Comparison of ENCODE assay signal across 8 cellular contexts in genomic region chr9:108478431-108478837, GRCh38.
DNase-seq lines count a peak whose midpoint lies in the region; ATAC-seq and TF ChIP-seq lines count a peak whose summit lies in the region.

No MANE protein-coding gene starts in this region.

- DNase-seq in SJSA1 (ENCODE audit: low read depth in 1 of 2, low spot score in 2 of 2) (peak in 1 of 2 experiments; percentile 50), lung microvascular endothelial cell (ENCODE audit: low read depth in 2 of 2) (peak; percentile 73 to 96), body of pancreas (no peak), OCI-M1 (lab: John Stamatoyannopoulos, UW) (no peak), GF-D8 (lab: John Stamatoyannopoulos, UW) (no peak), T-helper 2 cell (no peak)

- H3K36me3 ChIP-seq in SJSA1 (no peaks in the 10 kb centered on the region), body of pancreas (replicated peaks in 1 of 2; ENCODE audit: insufficient read depth in 1 of 2, low read depth in 2 of 2) (no peaks in the 10 kb centered on the region)

- no peak for TF ChIP-seq POLR2A in body of pancreas (IDR thresholded peaks at IDR 0.05)

- TF ChIP-seq CTCF in body of pancreas (IDR thresholded peaks at IDR 0.05), result no peak

- no peaks in the 10 kb centered on the region for H3K27me3 ChIP-seq in SJSA1 (replicated peaks)
- no peaks in the 10 kb centered on the region for H3K27me3 ChIP-seq in body of pancreas

- H3K4me1 ChIP-seq in SJSA1 (replicated peaks) (peaks cover 47% of the 10 kb centered on the region), body of pancreas (no peaks in the 10 kb centered on the region)

- 67 to 69% methylated on average over 8 of the region's 8 CpGs for WGBS in body of pancreas, 2 donors

- intact Hi-C loops in body of pancreas (cut with DNase I), result no loop called here

- H3K27ac ChIP-seq in SJSA1 (peak overlapping the region; percentile 87), body of pancreas (no peak overlapping the region)

- H3K4me3 ChIP-seq in SJSA1, result no peak overlapping the region
- H3K4me3 ChIP-seq in body of pancreas, result no peak overlapping the region

- H3K9me3 ChIP-seq in SJSA1 (replicated peaks) (no peaks in the 10 kb centered on the region), body of pancreas (no peaks in the 10 kb centered on the region)

- ATAC-seq in GM18870 (IDR thresholded peaks at IDR 0.05; ENCODE audit: unreplicated experiment) (peak; percentile 20), HG02870 (IDR thresholded peaks at IDR 0.05; ENCODE audit: unreplicated experiment) (peak; percentile 35), body of pancreas (no peak)

Comparison
In these comparisons a context has a peak if more than half of its experiments do, and no peak if none do; other contexts are left out.
1. DNase-seq: peak in lung microvascular endothelial cell (2 of 2); none in body of pancreas (0 of 4), OCI-M1 (single experiment), GF-D8 (single experiment) and T-helper 2 cell (0 of 5).